24 cellular contexts compared by ENCODE assay signal in genomic region chr3:31555204-31555603, GRCh38. TPM values are rescaled to one million over a fixed set of nuclear protein-coding genes. Genes with fewer than 3 reads are reported as not detected.
A peak's percentile ranks its signal among the peaks of the same experiment; 100 is the strongest.
DNase-seq lines count a peak whose midpoint lies in the region; ATAC-seq, FAIRE-seq and TF ChIP-seq lines count a peak whose summit lies in the region.
"Had no signal": no experiment of that assay in that cellular context is flagged by ENCODE, and none has a peak within 500 bp of the region (broad histone marks: within the 10 kb centered on the region; RNA-seq: fewer than 3 reads in every experiment).

No MANE protein-coding gene starts in this region.

- H3K27ac ChIP-seq in A549, result no peak overlapping the region
- H3K27ac ChIP-seq in naive thymus-derived CD4-positive, alpha-beta T cell (ENCODE audit: low read depth, low read length), result no peak overlapping the region
- H3K27ac ChIP-seq in H9 (ENCODE audit: insufficient read length, low read depth, low read length), result no peak overlapping the region
- H3K27ac ChIP-seq: 22Rv1; BLaER1 treated with 17β-estradiol and CSF1 and Interleukin-3, amounts not matched to agents 10 nM and 100 nM; SJCRH30 had no signal

- no peak for DNase-seq in activated CD4-positive, alpha-beta T cell treated with anti-CD3 and anti-CD28 coated beads for 36 hours
- DNase-seq in activated CD4-positive, alpha-beta T cell treated with anti-CD3 and anti-CD28 coated beads, Interleukin-2, amount 50 U/mL, for 48 hours, result no peak
- DNase-seq in A549 (ENCODE audit: low read depth in 1 of 2, low spot score in 1 of 2), result no peak
- DNase-seq in T-cell, result no peak
- DNase-seq in naive thymus-derived CD4-positive, alpha-beta T cell, result no peak
- DNase-seq in stimulated activated naive CD8-positive, alpha-beta T cell treated with anti-CD3 and anti-CD28 coated beads, Interleukin-15, amount 100 ng/mL, for 72 hours, result no peak
- DNase-seq in H9, result no peak
- no peak for DNase-seq in T-helper 2 cell treated with Interferon-gamma antibody and Interleukin-4, amounts not matched to agents 5 μg/mL and 100 μg/mL, for 36 hours (ENCODE audit: low spot score)
- DNase-seq: DMS53, GDM1, HCEC 1CT, Karpas-422, NCI-H1694 treated with DMSO at 0.1 percent for 48 hours, NCI-H2081 treated with DMSO at 0.1 percent for 48 hours, NCI-H2171 treated with DMSO at 0.1 percent for 48 hours, NCI-H446, NCI-H526, OCI-M1 had no signal

- H3K36me3 Mint-ChIP-seq in activated CD4-positive, alpha-beta T cell treated with anti-CD3 and anti-CD28 coated beads for 36 hours (ENCODE audit: low read depth), result peaks cover 24% of the 10 kb centered on the region
- H3K36me3 Mint-ChIP-seq in T-cell, result peaks cover 37% of the 10 kb centered on the region
- H3K36me3 Mint-ChIP-seq in naive thymus-derived CD4-positive, alpha-beta T cell, result peaks cover 11 to 51% (median 42%) of the 10 kb centered on the region in 5 donors
- H3K36me3 Mint-ChIP-seq in H9 (ENCODE audit: insufficient read depth in 1 of 3, low read depth in 3 of 3), result peaks cover 3 to 12% (median 9%) of the 10 kb centered on the region in 3 experiments; a peak in 6 of 7 replicates
- peaks cover 49% of the 10 kb centered on the region for H3K36me3 Mint-ChIP-seq in T-helper 2 cell treated with Interferon-gamma antibody and Interleukin-4, amounts not matched to agents 5 μg/mL and 100 μg/mL, for 36 hours (ENCODE audit: low read depth)

- no peak for TF ChIP-seq POLR2A in A549 (IDR thresholded peaks at IDR 0.05; ENCODE audit: low read length)

- intact Hi-C loops in activated CD4-positive, alpha-beta T cell treated with anti-CD3 and anti-CD28 coated beads for 36 hours (cut with DNase I, micrococcal nuclease), result loop anchor here in 1 of 2 experiments (5.0 kb wide), 1 partner anchor 37 kb away; no protein-coding TSS in a partner anchor
- intact Hi-C loops in naive thymus-derived CD4-positive, alpha-beta T cell (cut with micrococcal nuclease), result loop anchor here in 1 of 2 donors (10.0 kb wide), 1 partner anchor 590 kb away; no protein-coding TSS in a partner anchor

- no peak overlapping the region for H2AFZ ChIP-seq in H9 (ENCODE audit: low read length)
- H2AFZ ChIP-seq: GM23338 had no signal

- H2BK5ac ChIP-seq in H9 (ENCODE audit: insufficient read length, low read length), result no peak overlapping the region

- TF ChIP-seq CTCF in A549 (IDR thresholded peaks at IDR 0.05) (no peak), H9 (conservative IDR thresholded peaks at IDR 0.05) (no peak)

- no peak overlapping the region for H3K4me3 Mint-ChIP-seq in activated CD4-positive, alpha-beta T cell treated with anti-CD3 and anti-CD28 coated beads for 36 hours
- H3K4me3 Mint-ChIP-seq in T-cell (peak overlapping the region in 1 of 3 donors; percentile 30), H9 (no peak overlapping the region)
- peak overlapping the region in 8 of 10 donors; percentile 8 to 72 (median 54) for H3K4me3 Mint-ChIP-seq in naive thymus-derived CD4-positive, alpha-beta T cell
- H3K4me3 Mint-ChIP-seq in stimulated activated naive CD8-positive, alpha-beta T cell treated with anti-CD3 and anti-CD28 coated beads, Interleukin-15, amount 100 ng/mL, for 72 hours, result no peak overlapping the region
- no peak overlapping the region for H3K4me3 Mint-ChIP-seq in T-helper 2 cell treated with Interferon-gamma antibody and Interleukin-4, amounts not matched to agents 5 μg/mL and 100 μg/mL, for 36 hours
- H3K4me3 Mint-ChIP-seq: GM23338 had no signal

- H3K4me1 ChIP-seq in A549, result no peaks in the 10 kb centered on the region; the same call in 2 of the 3 replicates
- H3K4me1 ChIP-seq in naive thymus-derived CD4-positive, alpha-beta T cell (ENCODE audit: control insufficient read depth in 2 of 2, insufficient read depth in 2 of 2, low read length in 2 of 2), result peaks cover 8 to 31% of the 10 kb centered on the region in 2 donors
- H3K4me1 ChIP-seq in H9 (ENCODE audit: insufficient read depth, low read length), result no peaks in the 10 kb centered on the region
- H3K4me1 ChIP-seq: SJCRH30 had no signal

- H3K56ac ChIP-seq in H9 (ENCODE audit: insufficient read length, low read depth, low read length), result no peak overlapping the region

- no peaks in the 10 kb centered on the region for H3K23me2 ChIP-seq in H9 (ENCODE audit: insufficient read length, low read depth, low read length, poor library complexity, severe bottlenecking)

- H4K8ac ChIP-seq in H9 (replicated peaks; ENCODE audit: insufficient read length, low read depth, low read length), result no peak overlapping the region

- no peak overlapping the region for H2BK12ac ChIP-seq in H9 (ENCODE audit: insufficient read length, low read depth, low read length)

- peak overlapping the region; percentile 7 for H3K27ac Mint-ChIP-seq in activated CD4-positive, alpha-beta T cell treated with anti-CD3 and anti-CD28 coated beads for 36 hours
- H3K27ac Mint-ChIP-seq in T-cell (peak overlapping the region; percentile 16 to 58), H9 (no peak overlapping the region)
- H3K27ac Mint-ChIP-seq in naive thymus-derived CD4-positive, alpha-beta T cell, result peak overlapping the region in 4 of 9 donors; percentile 2 to 56 (median 8)
- no peak overlapping the region for H3K27ac Mint-ChIP-seq in stimulated activated naive CD8-positive, alpha-beta T cell treated with anti-CD3 and anti-CD28 coated beads, Interleukin-15, amount 100 ng/mL, for 72 hours
- H3K27ac Mint-ChIP-seq in T-helper 2 cell treated with Interferon-gamma antibody and Interleukin-4, amounts not matched to agents 5 μg/mL and 100 μg/mL, for 36 hours, result no peak overlapping the region
- H3K27ac Mint-ChIP-seq: GM23338, IgD-negative memory B cell had no signal

- H3K4ac ChIP-seq in H9 (ENCODE audit: low read depth, low read length), result no peak overlapping the region

- H3K27me3 ChIP-seq in naive thymus-derived CD4-positive, alpha-beta T cell (ENCODE audit: control insufficient read depth in 2 of 2, insufficient read depth in 2 of 2, low read length in 2 of 2), result no peaks in the 10 kb centered on the region
- H3K27me3 ChIP-seq in H9 (ENCODE audit: insufficient read depth, low read length), result no peaks in the 10 kb centered on the region
- H3K27me3 ChIP-seq: BLaER1 treated with 17β-estradiol and CSF1 and Interleukin-3, amounts not matched to agents 10 nM and 100 nM; SJCRH30 had no signal

- no peaks in the 10 kb centered on the region for H3K36me3 ChIP-seq in naive thymus-derived CD4-positive, alpha-beta T cell (ENCODE audit: control insufficient read depth in 2 of 3, insufficient read depth in 3 of 3, low read length in 3 of 3)
- H3K36me3 ChIP-seq: SJCRH30 had no signal

- no peak overlapping the region for H2BK15ac ChIP-seq in H9 (ENCODE audit: low read depth, low read length)

- no peak for TF ChIP-seq RAD21 in A549 (conservative IDR thresholded peaks at IDR 0.05 in 1 of 2, IDR thresholded peaks at IDR 0.05 in 1 of 2)

- no peak overlapping the region for H4K5ac ChIP-seq in H9 (ENCODE audit: insufficient read length, low read depth, low read length)

- H4K91ac ChIP-seq in H9 (ENCODE audit: insufficient read length, low read depth, low read length), result no peak overlapping the region

- H2BK20ac ChIP-seq in H9 (ENCODE audit: low read depth, low read length, poor library complexity, severe bottlenecking), result no peak overlapping the region

- H3K79me1 ChIP-seq in H9 (ENCODE audit: insufficient read depth, low read depth, low read length, poor library complexity, severe bottlenecking), result peaks cover 7% of the 10 kb centered on the region

- H3K9me3 Mint-ChIP-seq in activated CD4-positive, alpha-beta T cell treated with anti-CD3 and anti-CD28 coated beads for 36 hours (ENCODE audit: low read depth), result peaks cover 20% of the 10 kb centered on the region
- H3K9me3 Mint-ChIP-seq in T-cell, result peaks cover 9 to 30% (median 20%) of the 10 kb centered on the region in 3 donors
- H3K9me3 Mint-ChIP-seq in naive thymus-derived CD4-positive, alpha-beta T cell, result peaks cover 6 to 27% (median 20%) of the 10 kb centered on the region in 11 donors
- H3K9me3 Mint-ChIP-seq in stimulated activated naive CD8-positive, alpha-beta T cell treated with anti-CD3 and anti-CD28 coated beads, Interleukin-15, amount 100 ng/mL, for 72 hours, result peaks cover 12 to 19% of the 10 kb centered on the region in 2 donors
- H3K9me3 Mint-ChIP-seq in H9, result peaks cover 0 to 4% of the 10 kb centered on the region in 2 experiments; a peak in 2 of 5 replicates
- peaks cover 36% of the 10 kb centered on the region for H3K9me3 Mint-ChIP-seq in T-helper 2 cell treated with Interferon-gamma antibody and Interleukin-4, amounts not matched to agents 5 μg/mL and 100 μg/mL, for 36 hours

- H3K14ac ChIP-seq in H9 (ENCODE audit: insufficient read depth, low read length), result no peak overlapping the region

- H3K27me3 Mint-ChIP-seq in activated CD4-positive, alpha-beta T cell treated with anti-CD3 and anti-CD28 coated beads for 36 hours, result no peaks in the 10 kb centered on the region
- no peaks in the 10 kb centered on the region for H3K27me3 Mint-ChIP-seq in T-cell
- no peaks in the 10 kb centered on the region for H3K27me3 Mint-ChIP-seq in naive thymus-derived CD4-positive, alpha-beta T cell
- H3K27me3 Mint-ChIP-seq in stimulated activated naive CD8-positive, alpha-beta T cell treated with anti-CD3 and anti-CD28 coated beads, Interleukin-15, amount 100 ng/mL, for 72 hours, result no peaks in the 10 kb centered on the region
- no peaks in the 10 kb centered on the region for H3K27me3 Mint-ChIP-seq in H9 (ENCODE audit: low read depth)
- H3K27me3 Mint-ChIP-seq in T-helper 2 cell treated with Interferon-gamma antibody and Interleukin-4, amounts not matched to agents 5 μg/mL and 100 μg/mL, for 36 hours (ENCODE audit: low read depth), result no peaks in the 10 kb centered on the region
- H3K27me3 Mint-ChIP-seq: IgD-negative memory B cell had no signal

- no peak overlapping the region for H2BK120ac ChIP-seq in H9 (ENCODE audit: low read depth, low read length, poor library complexity, severe bottlenecking)

- H3K9ac ChIP-seq in H9 (ENCODE audit: extremely low read depth, insufficient read length, low read length), result no peak overlapping the region
- H3K9ac ChIP-seq: BLaER1 treated with 17β-estradiol and CSF1 and Interleukin-3, amounts not matched to agents 10 nM and 100 nM had no signal

- WGBS in A549 (ENCODE audit: missing lambda C conversion rate), result 87% methylated on average over 1 of the region's 1 CpG
- WGBS in H9 (ENCODE audit: extremely low coverage, insufficient read length, low lambda C conversion rate), result no CpG with 5 or more reads among the region's 1 CpG

- no peak for ATAC-seq in activated CD4-positive, alpha-beta T cell treated with anti-CD3 and anti-CD28 coated beads for 36 hours
- ATAC-seq in A549 (no peak), T-cell (replicated peaks in 1 of 4) (peak in 1 of 4 experiments; percentile 46)
- no peak for ATAC-seq in naive thymus-derived CD4-positive, alpha-beta T cell
- ATAC-seq in stimulated activated naive CD8-positive, alpha-beta T cell treated with anti-CD3 and anti-CD28 coated beads, Interleukin-15, amount 100 ng/mL, for 72 hours, result no peak
- ATAC-seq: GM23338 had no signal

- H3K4me2 ChIP-seq in A549, result no peak overlapping the region
- H3K4me2 ChIP-seq in H9 (ENCODE audit: insufficient read depth, insufficient read length, low read length), result no peak overlapping the region
- H3K4me2 ChIP-seq: BLaER1 treated with 17β-estradiol and CSF1 and Interleukin-3, amounts not matched to agents 10 nM and 100 nM; GM23338 had no signal

- H4K20me1 ChIP-seq in H9 (ENCODE audit: control insufficient read depth, insufficient read depth, insufficient read length), result no peaks in the 10 kb centered on the region

- no peak overlapping the region for H3T11ph ChIP-seq in H9 (ENCODE audit: low read length)

- H2AK5ac ChIP-seq in H9 (ENCODE audit: insufficient read length, low read length), result no peak overlapping the region

- H3K18ac ChIP-seq in H9 (ENCODE audit: insufficient read length, low read depth, low read length), result no peak overlapping the region

- CTCF ChIA-PET in activated CD4-positive, alpha-beta T cell treated with anti-CD3 and anti-CD28 coated beads for 36 hours (lab: Charles Lee), result no interaction called here
- CTCF ChIA-PET in A549 (lab: Yijun Ruan, JAX) (no interaction called here), T-cell (lab: Charles Lee) (interaction anchor here in 1 of 2 donors (0.7 kb wide), 1 partner anchor 15 kb away, joined by 3 read pairs; no protein-coding TSS in a partner anchor)
- CTCF ChIA-PET in naive thymus-derived CD4-positive, alpha-beta T cell (lab: Charles Lee), result no interaction called here

- peaks cover 83% of the 10 kb centered on the region for H3K4me1 Mint-ChIP-seq in activated CD4-positive, alpha-beta T cell treated with anti-CD3 and anti-CD28 coated beads for 36 hours
- H3K4me1 Mint-ChIP-seq in T-cell (peaks cover 85 to 90% (median 86%) of the 10 kb centered on the region in 3 donors), H9 (peaks cover 13 to 21% of the 10 kb centered on the region in 2 experiments)
- H3K4me1 Mint-ChIP-seq in naive thymus-derived CD4-positive, alpha-beta T cell, result peaks cover 69 to 94% (median 92%) of the 10 kb centered on the region in 7 donors
- H3K4me1 Mint-ChIP-seq in stimulated activated naive CD8-positive, alpha-beta T cell treated with anti-CD3 and anti-CD28 coated beads, Interleukin-15, amount 100 ng/mL, for 72 hours, result peaks cover 83% of the 10 kb centered on the region
- peaks cover 50% of the 10 kb centered on the region for H3K4me1 Mint-ChIP-seq in T-helper 2 cell treated with Interferon-gamma antibody and Interleukin-4, amounts not matched to agents 5 μg/mL and 100 μg/mL, for 36 hours (ENCODE audit: low read depth)

- POLR2A ChIA-PET in activated CD4-positive, alpha-beta T cell treated with anti-CD3 and anti-CD28 coated beads for 36 hours (lab: Charles Lee), result no interaction called here
- POLR2A ChIA-PET in A549 (lab: Yijun Ruan, JAX), result no interaction called here
- POLR2A ChIA-PET in T-cell (lab: Charles Lee), result no interaction called here
- POLR2A ChIA-PET in naive thymus-derived CD4-positive, alpha-beta T cell (lab: Charles Lee), result interaction anchor here (0.6 to 2.7 kb wide), 3 partner anchors 22 to 159 kb away, joined by 3 to 10 read pairs (median 6); partner anchors contain the start of gene STT3B

- H3K23ac ChIP-seq in H9 (ENCODE audit: insufficient read length, low read depth, low read length), result no peak overlapping the region

- H3K4me3 ChIP-seq in A549, result no peak overlapping the region
- no peak overlapping the region for H3K4me3 ChIP-seq in naive thymus-derived CD4-positive, alpha-beta T cell (ENCODE audit: low read length)
- H3K4me3 ChIP-seq: BLaER1 treated with 17β-estradiol and CSF1 and Interleukin-3, amounts not matched to agents 10 nM and 100 nM; GM23338; SJCRH30 had no signal

- H3K9me3 ChIP-seq in A549 (no peaks in the 10 kb centered on the region; the same call in 2 of the 3 replicates), H9 (ENCODE audit: control insufficient read depth, low read depth, low read length) (no peaks in the 10 kb centered on the region)
- peaks cover 0 to 4% (median 1%) of the 10 kb centered on the region in 3 experiments for H3K9me3 ChIP-seq in naive thymus-derived CD4-positive, alpha-beta T cell (ENCODE audit: control insufficient read depth in 2 of 3, low read length in 3 of 3)
- H3K9me3 ChIP-seq: SJCRH30 had no signal

- peaks cover 23% of the 10 kb centered on the region; the same call in 1 of the 2 replicates for H3K79me2 ChIP-seq in H9 (ENCODE audit: insufficient read depth, low read length)

- FAIRE-seq in A549 (lab: Jason Lieb, UNC), result no peak
- FAIRE-seq: RCC 7860 had no signal

- no peak for TF ChIP-seq EP300 in A549 (IDR thresholded peaks at IDR 0.05)

RNA-seq across cellular contexts. Expression of gene STT3B, which starts 22.5 kb away (rescaled TPM):
- 100 to 1,000 TPM; 104 to 148 TPM for total RNA-seq in activated CD4-positive, alpha-beta T cell treated with anti-CD3 and anti-CD28 coated beads for 36 hours
- 161 and 171 TPM in 2 replicates for polyA plus RNA-seq in A549 (2011; rRNA removed)
- 25.0 and 32.4 TPM in 2 replicates for polyA plus RNA-seq in A549 (2012; cell fraction: cytosol; rRNA removed)
- 30.8 and 36.9 TPM in 2 replicates for polyA plus RNA-seq in A549 (2012; cell fraction: nucleus; rRNA removed)
- polyA plus RNA-seq in A549 (2017; fragmentation: RNase III; extraction: RNeasy Plus Mini Kit Qiagen cat#74134 plus additional on column Dnase treatment), result 88.9 to 92.9 TPM (median 92.1 TPM) in 3 replicates
- polyA minus RNA-seq in A549 (2011; rRNA and poly(A)+ RNA removed), result 78.6 and 86.5 TPM in 2 replicates
- 100 to 1,000 TPM in 4 of 5 donors, 10 to 100 TPM in 1; 92.1 to 160 (median 110) TPM for total RNA-seq in T-cell
- 100 to 1,000 TPM; 115 to 149 (median 131) TPM for total RNA-seq in naive thymus-derived CD4-positive, alpha-beta T cell
- 100 to 1,000 TPM; 109 to 140 TPM for polyA plus RNA-seq in naive thymus-derived CD4-positive, alpha-beta T cell
- total RNA-seq in H9 (2021), result 79.9 and 83.1 TPM in 2 replicates

Comparison
In these comparisons a context has a peak if more than half of its experiments do, and no peak if none do; other contexts are left out.
1. H3K27ac Mint-ChIP-seq: peak in activated CD4-positive, alpha-beta T cell treated with anti-CD3 and anti-CD28 coated beads for 36 hours (single experiment) and T-cell (2 of 2); none in stimulated activated naive CD8-positive, alpha-beta T cell treated with anti-CD3 and anti-CD28 coated beads, Interleukin-15, amount 100 ng/mL, for 72 hours (0 of 2), H9 (0 of 3) and T-helper 2 cell treated with Interferon-gamma antibody and Interleukin-4, amounts not matched to agents 5 μg/mL and 100 μg/mL, for 36 hours (single experiment).
2. H3K4me3 Mint-ChIP-seq: peak in naive thymus-derived CD4-positive, alpha-beta T cell (8 of 10); none in activated CD4-positive, alpha-beta T cell treated with anti-CD3 and anti-CD28 coated beads for 36 hours (single experiment), stimulated activated naive CD8-positive, alpha-beta T cell treated with anti-CD3 and anti-CD28 coated beads, Interleukin-15, amount 100 ng/mL, for 72 hours (0 of 2), H9 (0 of 2) and T-helper 2 cell treated with Interferon-gamma antibody and Interleukin-4, amounts not matched to agents 5 μg/mL and 100 μg/mL, for 36 hours (single experiment).